36 cellular contexts compared by ENCODE assay signal in genomic region chr1:22616571-22616970, GRCh38. TPM values are rescaled to one million over a fixed set of nuclear protein-coding genes. Genes with fewer than 3 reads are reported as not detected.
"Had no signal": no experiment of that assay in that cellular context is flagged by ENCODE, and none has a peak within 500 bp of the region (broad histone marks: within the 10 kb centered on the region; RNA-seq: fewer than 3 reads in every experiment).

No MANE protein-coding gene starts in this region.

- DNase-seq: activated B cell treated with CpG ODN at 0.5 μM for 24 hours; activated CD4-positive, alpha-beta memory T cell treated with anti-CD3 and anti-CD28 coated beads for 36 hours; activated CD4-positive, alpha-beta T cell treated with anti-CD3 and anti-CD28 coated beads for 4 hours; activated CD4-positive, alpha-beta T cell treated with anti-CD3 and anti-CD28 coated beads, Interleukin-2, amount 10 ng/mL, durations not matched to agents 24 days and 14 days; activated CD4-positive, alpha-beta T cell treated with anti-CD3 and anti-CD28 coated beads, Interleukin-2, amount 50 U/mL, for 1 hour; activated CD4-positive, alpha-beta T cell treated with anti-CD3 and anti-CD28 coated beads, Interleukin-2, amount 50 U/mL, for 4 hours; activated CD4-positive, CD25-positive, alpha-beta regulatory T cell treated with anti-CD3 and anti-CD28 coated beads, Interleukin-2, amount 50 U/mL, for 72 hours; activated CD8-positive, alpha-beta memory T cell treated with anti-CD3 and anti-CD28 coated beads, Interleukin-2, amount 50 U/mL, for 4 hours; activated CD8-positive, alpha-beta T cell treated with anti-CD3 and anti-CD28 coated beads for 36 hours; activated effector memory CD4-positive, alpha-beta T cell treated with anti-CD3 and anti-CD28 coated beads, Interleukin-2, amount 50 U/mL, for 16 hours; activated gamma-delta T cell treated with Interleukin-2 at 50 U/mL for 16 hours; activated naive CD4-positive, alpha-beta T cell; activated naive CD4-positive, alpha-beta T cell treated with anti-CD3 and anti-CD28 coated beads for 36 hours; activated naive CD4-positive, alpha-beta T cell treated with anti-CD3 and anti-CD28 coated beads, Interleukin-2, amount 50 U/mL, for 16 hours; activated naive CD8-positive, alpha-beta T cell treated with anti-CD3 and anti-CD28 coated beads for 36 hours; activated T-cell treated with anti-CD3 and anti-CD28 coated beads for 4 hours; activated T-cell treated with anti-CD3 and anti-CD28 coated beads, Interleukin-2, amount 50 U/mL, for 1 hour; activated T-cell treated with anti-CD3 and anti-CD28 coated beads, Interleukin-2, amount 50 U/mL, for 4 hours; activated T-cell treated with anti-CD3 and anti-CD28 coated beads, Interleukin-2, amount 50 U/mL, for 72 hours; amniotic stem cell; aorta; body of pancreas; brain microvascular endothelial cell; central memory CD4-positive, alpha-beta T cell; T-helper 1 cell; T-helper 2 cell; T-helper 9 cell had no signal

- H3K36me3 ChIP-seq: adrenal gland, brain microvascular endothelial cell, breast epithelium had no signal

- H3K9me3 ChIP-seq: adrenal gland, body of pancreas, breast epithelium had no signal

- H3K4me3 ChIP-seq: adrenal gland, body of pancreas, breast epithelium had no signal

- H3K4me1 ChIP-seq: adrenal gland, body of pancreas, breast epithelium had no signal

- H3K27ac ChIP-seq: adrenal gland, body of pancreas, brain microvascular endothelial cell, breast epithelium, VCaP had no signal

- ATAC-seq: activated CD8-positive, alpha-beta T cell treated with anti-CD3 and anti-CD28 coated beads for 36 hours; activated naive CD4-positive, alpha-beta T cell treated with anti-CD3 and anti-CD28 coated beads, Interleukin-2, amount 50 U/mL, for 72 hours; activated T-cell treated with anti-CD3 and anti-CD28 coated beads, Interleukin-2, amount 50 U/mL, for 4 hours; activated T-cell treated with anti-CD3 and anti-CD28 coated beads, Interleukin-2, amount 50 U/mL, for 72 hours; activated T-helper 17 cell treated with anti-CD3 and anti-CD28 coated beads, Interleukin-2, amount 50 U/mL, for 72 hours; body of pancreas had no signal

RNA-seq across cellular contexts. Expression of gene C1QA, which starts 19.9 kb away (rescaled TPM):
- total RNA-seq: activated B cell treated with CpG ODN at 0.5 μM for 24 hours; activated CD4-positive, alpha-beta memory T cell treated with anti-CD3 and anti-CD28 coated beads for 36 hours; activated CD4-positive, alpha-beta T cell treated with anti-CD3 and anti-CD28 coated beads, Interleukin-2, amount 10 ng/mL, durations not matched to agents 24 days and 14 days; activated CD8-positive, alpha-beta memory T cell treated with anti-CD3 and anti-CD28 coated beads for 36 hours; activated CD8-positive, alpha-beta T cell treated with anti-CD3 and anti-CD28 coated beads for 36 hours; activated naive CD4-positive, alpha-beta T cell treated with anti-CD3 and anti-CD28 coated beads for 36 hours; activated naive CD4-positive, alpha-beta T cell treated with anti-CD3 and anti-CD28 coated beads, Interleukin-2, amount 50 U/mL, for 72 hours; activated naive CD8-positive, alpha-beta T cell treated with anti-CD3 and anti-CD28 coated beads for 36 hours; activated T-cell treated with anti-CD3 and anti-CD28 coated beads, Interleukin-2, amount 50 U/mL, for 72 hours; activated T-helper 1 cell treated with anti-CD3 and anti-CD28 coated beads, Interleukin-12 subunit alpha, Interleukin-12 subunit beta, Interleukin-2, Interleukin-4 antibody, amounts not matched to agents 30 ng/mL and 10 ng/mL and 1 ng/mL, durations not matched to agents 14 hours and 24 hours and 36 hours; activated T-helper 17 cell treated with anti-CD3 and anti-CD28 coated beads, Interleukin-2, amount 50 U/mL, for 72 hours; astrocyte had no signal

RNA-seq across cellular contexts. Expression of gene C1QC, which starts 26.9 kb away (rescaled TPM):
- total RNA-seq: activated B cell treated with CpG ODN at 0.5 μM for 24 hours; activated CD4-positive, alpha-beta memory T cell treated with anti-CD3 and anti-CD28 coated beads for 36 hours; activated CD4-positive, alpha-beta T cell treated with anti-CD3 and anti-CD28 coated beads, Interleukin-2, amount 10 ng/mL, durations not matched to agents 24 days and 14 days; activated CD8-positive, alpha-beta memory T cell treated with anti-CD3 and anti-CD28 coated beads for 36 hours; activated CD8-positive, alpha-beta T cell treated with anti-CD3 and anti-CD28 coated beads for 36 hours; activated naive CD4-positive, alpha-beta T cell treated with anti-CD3 and anti-CD28 coated beads for 36 hours; activated naive CD4-positive, alpha-beta T cell treated with anti-CD3 and anti-CD28 coated beads, Interleukin-2, amount 50 U/mL, for 72 hours; activated naive CD8-positive, alpha-beta T cell treated with anti-CD3 and anti-CD28 coated beads for 36 hours; activated T-cell treated with anti-CD3 and anti-CD28 coated beads, Interleukin-2, amount 50 U/mL, for 72 hours; activated T-helper 1 cell treated with anti-CD3 and anti-CD28 coated beads, Interleukin-12 subunit alpha, Interleukin-12 subunit beta, Interleukin-2, Interleukin-4 antibody, amounts not matched to agents 30 ng/mL and 10 ng/mL and 1 ng/mL, durations not matched to agents 14 hours and 24 hours and 36 hours; activated T-helper 17 cell treated with anti-CD3 and anti-CD28 coated beads, Interleukin-2, amount 50 U/mL, for 72 hours; astrocyte had no signal

RNA-seq across cellular contexts. Expression of gene C1QB, which starts 36.5 kb away (rescaled TPM):
- total RNA-seq: activated B cell treated with CpG ODN at 0.5 μM for 24 hours; activated CD4-positive, alpha-beta memory T cell treated with anti-CD3 and anti-CD28 coated beads for 36 hours; activated CD4-positive, alpha-beta T cell treated with anti-CD3 and anti-CD28 coated beads, Interleukin-2, amount 10 ng/mL, durations not matched to agents 24 days and 14 days; activated CD8-positive, alpha-beta memory T cell treated with anti-CD3 and anti-CD28 coated beads for 36 hours; activated CD8-positive, alpha-beta T cell treated with anti-CD3 and anti-CD28 coated beads for 36 hours; activated naive CD4-positive, alpha-beta T cell treated with anti-CD3 and anti-CD28 coated beads for 36 hours; activated naive CD4-positive, alpha-beta T cell treated with anti-CD3 and anti-CD28 coated beads, Interleukin-2, amount 50 U/mL, for 72 hours; activated naive CD8-positive, alpha-beta T cell treated with anti-CD3 and anti-CD28 coated beads for 36 hours; activated T-cell treated with anti-CD3 and anti-CD28 coated beads, Interleukin-2, amount 50 U/mL, for 72 hours; activated T-helper 1 cell treated with anti-CD3 and anti-CD28 coated beads, Interleukin-12 subunit alpha, Interleukin-12 subunit beta, Interleukin-2, Interleukin-4 antibody, amounts not matched to agents 30 ng/mL and 10 ng/mL and 1 ng/mL, durations not matched to agents 14 hours and 24 hours and 36 hours; activated T-helper 17 cell treated with anti-CD3 and anti-CD28 coated beads, Interleukin-2, amount 50 U/mL, for 72 hours; astrocyte had no signal

RNA-seq across cellular contexts. Expression of gene EPHA8, which starts 53.3 kb away (rescaled TPM):
- total RNA-seq: activated B cell treated with CpG ODN at 0.5 μM for 24 hours; activated CD4-positive, alpha-beta memory T cell treated with anti-CD3 and anti-CD28 coated beads for 36 hours; activated CD4-positive, alpha-beta T cell treated with anti-CD3 and anti-CD28 coated beads, Interleukin-2, amount 10 ng/mL, durations not matched to agents 24 days and 14 days; activated CD8-positive, alpha-beta memory T cell treated with anti-CD3 and anti-CD28 coated beads for 36 hours; activated CD8-positive, alpha-beta T cell treated with anti-CD3 and anti-CD28 coated beads for 36 hours; activated naive CD4-positive, alpha-beta T cell treated with anti-CD3 and anti-CD28 coated beads for 36 hours; activated naive CD4-positive, alpha-beta T cell treated with anti-CD3 and anti-CD28 coated beads, Interleukin-2, amount 50 U/mL, for 72 hours; activated naive CD8-positive, alpha-beta T cell treated with anti-CD3 and anti-CD28 coated beads for 36 hours; activated T-cell treated with anti-CD3 and anti-CD28 coated beads, Interleukin-2, amount 50 U/mL, for 4 hours; activated T-cell treated with anti-CD3 and anti-CD28 coated beads, Interleukin-2, amount 50 U/mL, for 72 hours; activated T-helper 1 cell treated with anti-CD3 and anti-CD28 coated beads, Interleukin-12 subunit alpha, Interleukin-12 subunit beta, Interleukin-2, Interleukin-4 antibody, amounts not matched to agents 30 ng/mL and 10 ng/mL and 1 ng/mL, durations not matched to agents 14 hours and 24 hours and 36 hours; activated T-helper 17 cell treated with anti-CD3 and anti-CD28 coated beads, Interleukin-2, amount 50 U/mL, for 72 hours; aorta; breast epithelium; cardiac septum had no signal
- polyA plus RNA-seq: aorta had no signal
